In the genomic region with DNA sequence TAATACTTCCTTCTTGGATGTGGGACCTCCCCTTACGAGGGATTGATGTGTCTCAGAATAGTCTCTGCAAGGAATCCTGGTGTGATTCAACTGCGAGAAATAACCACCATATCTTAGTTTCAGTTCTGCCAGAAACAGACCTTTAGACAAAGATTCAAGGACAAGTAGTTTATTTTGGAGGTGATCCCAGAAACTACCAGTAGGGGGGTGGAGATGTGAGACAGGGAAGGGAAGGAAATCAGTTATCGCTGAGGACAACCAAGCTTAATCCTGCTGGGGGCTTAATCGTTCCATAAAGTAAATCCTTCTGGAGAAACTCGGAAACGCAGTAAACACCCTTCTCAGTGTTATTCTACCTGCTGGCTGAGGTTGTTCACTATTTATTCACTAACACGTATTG, we compare ENCODE assay signal across 8 cellular contexts. TPM values are rescaled to one million over a fixed set of nuclear protein-coding genes. Genes with fewer than 3 reads are reported as not detected.
A peak's percentile ranks its signal among the peaks of the same experiment; 100 is the strongest.
DNase-seq lines count a peak whose midpoint lies in the region; ATAC-seq and TF ChIP-seq lines count a peak whose summit lies in the region.
"Had no signal": no experiment of that assay in that cellular context is flagged by ENCODE, and none has a peak within 500 bp of the region (broad histone marks: within the 10 kb centered on the region; RNA-seq: fewer than 3 reads in every experiment).

No MANE protein-coding gene starts in this region.

- no peak for TF ChIP-seq POLR2A in prostate gland (IDR thresholded peaks at IDR 0.05)

- H3K4me1 Mint-ChIP-seq in endothelial cell (ENCODE audit: unreplicated experiment) = no peaks in the 10 kb centered on the region

- H3K27me3 Mint-ChIP-seq in endothelial cell (ENCODE audit: unreplicated experiment) = no peaks in the 10 kb centered on the region

- 20% methylated on average over 7 of the region's 7 CpGs for WGBS in prostate gland

- no peak overlapping the region for H3K4me3 Mint-ChIP-seq in endothelial cell (ENCODE audit: unreplicated experiment)
- H3K4me3 Mint-ChIP-seq: activated T-cell treated with anti-CD3 and anti-CD28 coated beads, Interleukin-2, amount 50 U/mL, for 4 hours had no signal

- H3K9me3 Mint-ChIP-seq in endothelial cell (ENCODE audit: unreplicated experiment) = peaks cover 4% of the 10 kb centered on the region

- no peak for ATAC-seq in GM21737 (IDR thresholded peaks at IDR 0.05; ENCODE audit: unreplicated experiment)
- no peak for ATAC-seq in HG03095 (IDR thresholded peaks at IDR 0.05; ENCODE audit: unreplicated experiment)
- no peak for ATAC-seq in HG03439 (IDR thresholded peaks at IDR 0.05; ENCODE audit: unreplicated experiment)
- ATAC-seq: activated T-cell treated with anti-CD3 and anti-CD28 coated beads, Interleukin-2, amount 50 U/mL, for 4 hours had no signal

- no peak overlapping the region for H3K27ac Mint-ChIP-seq in endothelial cell (ENCODE audit: unreplicated experiment)

- no peaks in the 10 kb centered on the region for H3K36me3 ChIP-seq in prostate gland

- DNase-seq in NAMALWA (ENCODE audit: low spot score) (peak; percentile 30), endothelial cell (ENCODE audit: low spot score) (peak; percentile 11), prostate gland (ENCODE audit: low spot score) (peak; percentile 35)
- DNase-seq: activated T-cell treated with anti-CD3 and anti-CD28 coated beads, Interleukin-2, amount 50 U/mL, for 4 hours had no signal

- no peaks in the 10 kb centered on the region for H3K4me1 ChIP-seq in prostate gland (replicated peaks)

- no peak overlapping the region for H3K4me3 ChIP-seq in prostate gland

- no peak overlapping the region for H3K27ac ChIP-seq in prostate gland

- no peaks in the 10 kb centered on the region for H3K9me3 ChIP-seq in prostate gland

- intact Hi-C loops in prostate gland (cut with DNase I) = no loop called here

- TF ChIP-seq CTCF in GM12874 (IDR thresholded peaks at IDR 0.05; ENCODE audit: insufficient read depth, low read depth, low read length) = peak; percentile 23; the same call in 1 of the 2 replicates
- peak; percentile 58 for TF ChIP-seq CTCF in endothelial cell (IDR thresholded peaks at IDR 0.05; ENCODE audit: unreplicated experiment)
- peak in 2 of 4 experiments; percentile 17 to 27 for TF ChIP-seq CTCF in prostate gland (IDR thresholded peaks at IDR 0.05)

- H3K27me3 ChIP-seq in prostate gland (replicated peaks; ENCODE audit: insufficient read depth) = no peaks in the 10 kb centered on the region

- H3K36me3 Mint-ChIP-seq in endothelial cell (ENCODE audit: low read depth, unreplicated experiment) = peaks cover 6% of the 10 kb centered on the region

RNA-seq across cellular contexts. Expression of a gene that starts 5.0 kb away (rescaled TPM):
- total RNA-seq in endothelial cell (ENCODE audit: unreplicated experiment) (0.74 TPM), prostate gland (1 to 10 TPM; 5.5 to 7.2 TPM)

RNA-seq across cellular contexts. Expression of a gene that starts 18.8 kb away (rescaled TPM):
- not detected for total RNA-seq in endothelial cell (ENCODE audit: unreplicated experiment)
- 1 to 10 TPM in 1 of 2 donors, under 1 TPM in 1; 0.80 to 1.0 TPM for total RNA-seq in prostate gland
- total RNA-seq: activated T-cell treated with anti-CD3 and anti-CD28 coated beads, Interleukin-2, amount 50 U/mL, for 4 hours had no signal
